11 cellular contexts compared by ENCODE assay signal in the genomic region with DNA sequence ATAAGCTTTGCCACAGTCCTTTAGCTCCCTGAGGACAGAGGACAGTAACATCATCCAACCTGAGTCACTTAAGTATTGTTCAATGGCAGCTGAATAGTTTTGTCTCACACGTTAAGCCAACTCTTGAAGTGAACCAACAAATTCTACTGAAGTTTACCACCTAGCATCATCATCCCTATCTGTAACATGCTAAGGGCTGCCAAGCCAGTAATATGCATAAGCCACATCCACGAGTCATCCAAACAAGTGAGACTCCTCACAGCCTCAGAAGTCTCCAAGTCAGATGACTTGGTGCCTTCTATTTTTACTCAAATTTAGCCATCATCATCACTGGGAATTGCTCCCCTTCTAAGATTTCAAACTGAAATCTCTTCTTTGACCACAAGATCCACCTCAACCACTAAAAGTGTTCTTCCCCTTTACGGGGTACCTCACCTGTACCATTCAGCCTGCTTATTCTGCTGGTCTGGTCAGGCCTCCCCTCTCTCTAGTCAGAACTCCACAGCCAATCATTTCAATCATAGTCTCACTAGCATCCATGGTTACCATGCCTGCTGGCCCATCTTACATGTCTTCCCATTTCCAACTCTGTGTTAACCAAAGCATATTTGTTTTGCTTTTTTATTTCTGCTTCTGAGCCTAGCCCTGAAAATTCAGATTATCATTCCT.
DNase-seq lines count a peak whose midpoint lies in the region; ATAC-seq and TF ChIP-seq lines count a peak whose summit lies in the region.
"Had no signal": no experiment of that assay in that cellular context is flagged by ENCODE, and none has a peak within 500 bp of the region (broad histone marks: within the 10 kb centered on the region; RNA-seq: fewer than 3 reads in every experiment).

No MANE protein-coding gene starts in this region.

- DNase-seq in Daoy (ENCODE audit: low read depth) (peak; percentile 10), HS-5 (ENCODE audit: low read depth) (peak; percentile 60), astrocyte of the cerebellum (ENCODE audit: low read depth) (peak; percentile 48), myocyte (ENCODE audit: low read depth) (peak; percentile 77), SKM-1 (lab: John Stamatoyannopoulos, UW; ENCODE audit: unreplicated experiment) (no peak)
- DNase-seq: amygdala, left lung had no signal

- ATAC-seq in GM18861 (IDR thresholded peaks at IDR 0.05; ENCODE audit: unreplicated experiment), result no peak
- no peak for ATAC-seq in GM18502 (IDR thresholded peaks at IDR 0.05; ENCODE audit: poor library complexity, unreplicated experiment)
- ATAC-seq in GM18517 (IDR thresholded peaks at IDR 0.05; ENCODE audit: unreplicated experiment), result no peak
- ATAC-seq: left lung had no signal

- no peak overlapping the region for H3K4me3 ChIP-seq in astrocyte of the cerebellum (ENCODE audit: low read depth, low read length)
- H3K4me3 ChIP-seq: left lung, prostate gland had no signal

- TF ChIP-seq CTCF in astrocyte of the cerebellum (IDR thresholded peaks at IDR 0.05; ENCODE audit: low read depth, low read length, missing control alignments), result no peak

- in situ Hi-C loops in astrocyte of the cerebellum (cut with HindIII; ENCODE audit: low sequenced_read_pairs), result no loop called here
